In genomic region chr14:76129851-76130576, GRCh38 we compare ENCODE assay signal across 18 cellular contexts.
"Had no signal": no experiment of that assay in that cellular context is flagged by ENCODE, and none has a peak within 500 bp of the region (broad histone marks: within the 10 kb centered on the region; RNA-seq: fewer than 3 reads in every experiment).

No MANE protein-coding gene starts in this region.

- ATAC-seq: heart left ventricle; left lobe of liver; naive thymus-derived CD4-positive, alpha-beta T cell; stimulated activated memory B cell treated with anti-CD40 and anti-IgM and Interleukin-4, amounts not matched to agents 10 μg/mL and 1 μg/mL and 100 μg/mL, for 72 hours had no signal

- H3K4me3 ChIP-seq: colonic mucosa, heart left ventricle, hepatocyte, lung, prostate gland, right atrium auricular region, sigmoid colon, suprapubic skin, transverse colon, vagina had no signal

- DNase-seq: colonic mucosa; dermis blood vessel endothelial cell; effector memory CD4-positive, alpha-beta T cell; heart left ventricle; kidney; midbrain; naive thymus-derived CD4-positive, alpha-beta T cell; sigmoid colon; stimulated activated CD4-positive, alpha-beta T cell treated with anti-CD3 and anti-CD28 coated beads, Interleukin-4, amount 100 ng/mL, for 4 hours; transverse colon had no signal

- H3K27ac ChIP-seq: colonic mucosa, heart left ventricle, hepatocyte, prostate gland, right atrium auricular region, sigmoid colon, suprapubic skin, transverse colon, vagina had no signal
